ENCODE assay signal across 1 cellular context in the genomic region with DNA sequence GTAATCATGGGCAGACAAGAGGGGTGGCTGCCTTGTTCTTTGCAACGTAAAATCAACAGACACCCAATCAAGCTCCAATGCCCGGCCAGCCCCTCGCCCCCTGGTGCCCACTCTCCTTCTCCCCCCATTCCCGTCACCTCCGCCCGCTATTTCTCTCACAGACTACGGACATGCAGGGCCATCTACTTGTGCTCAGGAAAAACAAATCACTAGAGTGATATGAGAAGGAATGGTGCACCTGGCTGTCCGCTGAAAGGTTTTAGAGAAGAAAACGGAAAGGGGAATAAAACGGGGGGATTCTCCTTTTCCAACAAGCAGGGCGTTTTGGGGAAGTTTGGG.
TF ChIP-seq lines count a peak whose summit lies in the region.

No MANE protein-coding gene starts in this region.

TF ChIP-seq in HEK293, 187 proteins besides CTCF, POLR2A, EP300 and RAD21 (continued from another document):
- TF ChIP-seq, protein P1, sequence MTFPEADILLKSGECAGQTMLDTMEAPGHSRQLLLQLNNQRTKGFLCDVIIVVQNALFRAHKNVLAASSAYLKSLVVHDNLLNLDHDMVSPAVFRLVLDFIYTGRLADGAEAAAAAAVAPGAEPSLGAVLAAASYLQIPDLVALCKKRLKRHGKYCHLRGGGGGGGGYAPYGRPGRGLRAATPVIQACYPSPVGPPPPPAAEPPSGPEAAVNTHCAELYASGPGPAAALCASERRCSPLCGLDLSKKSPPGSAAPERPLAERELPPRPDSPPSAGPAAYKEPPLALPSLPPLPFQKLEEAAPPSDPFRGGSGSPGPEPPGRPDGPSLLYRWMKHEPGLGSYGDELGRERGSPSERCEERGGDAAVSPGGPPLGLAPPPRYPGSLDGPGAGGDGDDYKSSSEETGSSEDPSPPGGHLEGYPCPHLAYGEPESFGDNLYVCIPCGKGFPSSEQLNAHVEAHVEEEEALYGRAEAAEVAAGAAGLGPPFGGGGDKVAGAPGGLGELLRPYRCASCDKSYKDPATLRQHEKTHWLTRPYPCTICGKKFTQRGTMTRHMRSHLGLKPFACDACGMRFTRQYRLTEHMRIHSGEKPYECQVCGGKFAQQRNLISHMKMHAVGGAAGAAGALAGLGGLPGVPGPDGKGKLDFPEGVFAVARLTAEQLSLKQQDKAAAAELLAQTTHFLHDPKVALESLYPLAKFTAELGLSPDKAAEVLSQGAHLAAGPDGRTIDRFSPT (tag by site-specific recombination; IDR thresholded peaks at IDR 0.05) = no peak
- TF ChIP-seq, protein P2, sequence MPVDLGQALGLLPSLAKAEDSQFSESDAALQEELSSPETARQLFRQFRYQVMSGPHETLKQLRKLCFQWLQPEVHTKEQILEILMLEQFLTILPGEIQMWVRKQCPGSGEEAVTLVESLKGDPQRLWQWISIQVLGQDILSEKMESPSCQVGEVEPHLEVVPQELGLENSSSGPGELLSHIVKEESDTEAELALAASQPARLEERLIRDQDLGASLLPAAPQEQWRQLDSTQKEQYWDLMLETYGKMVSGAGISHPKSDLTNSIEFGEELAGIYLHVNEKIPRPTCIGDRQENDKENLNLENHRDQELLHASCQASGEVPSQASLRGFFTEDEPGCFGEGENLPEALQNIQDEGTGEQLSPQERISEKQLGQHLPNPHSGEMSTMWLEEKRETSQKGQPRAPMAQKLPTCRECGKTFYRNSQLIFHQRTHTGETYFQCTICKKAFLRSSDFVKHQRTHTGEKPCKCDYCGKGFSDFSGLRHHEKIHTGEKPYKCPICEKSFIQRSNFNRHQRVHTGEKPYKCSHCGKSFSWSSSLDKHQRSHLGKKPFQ (tag by site-specific recombination; IDR thresholded peaks at IDR 0.05) = no peak
TF ChIP-seq in HEK293: peak in this region for 2.
